In genomic region chr7:151060416-151061234, GRCh38 we compare ENCODE assay signal across 8 cellular contexts. TPM values are rescaled to one million over a fixed set of nuclear protein-coding genes. Genes with fewer than 3 reads are reported as not detected.
DNase-seq lines count a peak whose midpoint lies in the region; ATAC-seq and TF ChIP-seq lines count a peak whose summit lies in the region.

No MANE protein-coding gene starts in this region.

- DNase-seq in HCEC 1CT (peak; percentile 37), WTC11 (ENCODE audit: low spot score) (no peak), fibroblast of pulmonary artery (ENCODE audit: low read depth) (peak; percentile 64), osteocyte (ENCODE audit: extremely low spot score, unreplicated experiment) (no peak), HuH-7.5 (ENCODE audit: low spot score) (no peak)

- peak overlapping the region; percentile 83 for H3K4me3 Mint-ChIP-seq in WTC11
- H3K4me3 Mint-ChIP-seq in osteocyte (ENCODE audit: unreplicated experiment) = peak overlapping the region; percentile 89

- H3K4me3 ChIP-seq in fibroblast of pulmonary artery (replicated peaks; ENCODE audit: low read depth, low read length) = peak overlapping the region; percentile 83

- H3K4me1 Mint-ChIP-seq in WTC11 (peaks cover 43% of the 10 kb centered on the region), osteocyte (ENCODE audit: unreplicated experiment) (peaks cover 51% of the 10 kb centered on the region)

- H3K9me3 Mint-ChIP-seq in WTC11 (no peaks in the 10 kb centered on the region), osteocyte (ENCODE audit: unreplicated experiment) (no peaks in the 10 kb centered on the region)

- TF ChIP-seq CTCF in C4-2B (conservative IDR thresholded peaks at IDR 0.05) (no peak), WTC11 (IDR thresholded peaks at IDR 0.05) (no peak), fibroblast of pulmonary artery (IDR thresholded peaks at IDR 0.05; ENCODE audit: low read length, missing control alignments) (peak; percentile 9), osteocyte (IDR thresholded peaks at IDR 0.05) (peak; percentile 29)

- H3K27ac Mint-ChIP-seq in WTC11 (no peak overlapping the region), osteocyte (ENCODE audit: unreplicated experiment) (peak overlapping the region; percentile 92)

- CTCF ChIA-PET in WTC11 (lab: Charles Lee) = interaction anchor here (0.5 to 3.5 kb wide), 10 partner anchors 10 to 190 kb away, joined by 3 to 12 read pairs (median 3); partner anchors contain the start of gene FASTK

- peak overlapping the region; percentile 80 for H3K27ac ChIP-seq in C4-2B

- H3K27me3 Mint-ChIP-seq in WTC11 (ENCODE audit: low read depth) (peaks cover 7% of the 10 kb centered on the region), osteocyte (ENCODE audit: unreplicated experiment) (no peaks in the 10 kb centered on the region)

- peaks cover 6% of the 10 kb centered on the region for H3K36me3 Mint-ChIP-seq in WTC11
- peaks cover 5% of the 10 kb centered on the region for H3K36me3 Mint-ChIP-seq in osteocyte (ENCODE audit: unreplicated experiment)

- POLR2A ChIA-PET in WTC11 (lab: Charles Lee) = no interaction called here

- no peak for ATAC-seq in WTC11
- ATAC-seq in GM18511 (IDR thresholded peaks at IDR 0.05; ENCODE audit: unreplicated experiment) = no peak
- ATAC-seq in HG02623 (IDR thresholded peaks at IDR 0.05; ENCODE audit: unreplicated experiment) = no peak

TF ChIP-seq in WTC11, 78 proteins besides CTCF, POLR2A, EP300 and RAD21 (continues in another document):
- TF ChIP-seq ATF6 (CRISPR knock-in tag; IDR thresholded peaks at IDR 0.05) (no peak), ATF2 (CRISPR knock-in tag; IDR thresholded peaks at IDR 0.05; ENCODE audit: borderline replicate concordance, low read depth) (no peak), SOX15 (CRISPR knock-in tag; IDR thresholded peaks at IDR 0.05) (no peak), ZNF425 (CRISPR knock-in tag; conservative IDR thresholded peaks at IDR 0.05) (no peak), ZNF121 (CRISPR knock-in tag; IDR thresholded peaks at IDR 0.05) (no peak), PREB (CRISPR knock-in tag; IDR thresholded peaks at IDR 0.05; ENCODE audit: borderline replicate concordance) (no peak), RELA (CRISPR knock-in tag; IDR thresholded peaks at IDR 0.05; ENCODE audit: borderline replicate concordance) (no peak), ARID4B (CRISPR knock-in tag; IDR thresholded peaks at IDR 0.05; ENCODE audit: borderline replicate concordance) (no peak)

RNA-seq across cellular contexts. Expression of gene SLC4A2, which starts 1.2 kb away (rescaled TPM):
- total RNA-seq in WTC11 (2021) (131 to 164 TPM (median 131 TPM) in 3 replicates), osteocyte (289 and 297 TPM in 2 replicates)

RNA-seq across cellular contexts. Expression of gene CDK5, which starts 2.9 kb away (rescaled TPM):
- 23.6 to 27.8 TPM (median 24.5 TPM) in 3 replicates for total RNA-seq in WTC11 (2021)
- total RNA-seq in osteocyte = 18.8 and 23.7 TPM in 2 replicates

RNA-seq across cellular contexts. Expression of gene ASIC3, which starts 12.3 kb away (rescaled TPM):
- 3.4 to 5.5 TPM (median 5.2 TPM) in 3 replicates for total RNA-seq in WTC11 (2021)
- 3.6 and 5.8 TPM in 2 replicates for total RNA-seq in osteocyte

RNA-seq across cellular contexts. Expression of gene FASTK, which starts 20.0 kb away (rescaled TPM):
- total RNA-seq in WTC11 (2021) (62.1 to 70.2 TPM (median 67.7 TPM) in 3 replicates), osteocyte (101 and 104 TPM in 2 replicates)

RNA-seq across cellular contexts. Expression of gene TMUB1, which starts 22.7 kb away (rescaled TPM):
- total RNA-seq in WTC11 (2021) = 61.3 to 72.8 TPM (median 62.5 TPM) in 3 replicates
- total RNA-seq in osteocyte = 26.1 and 30.0 TPM in 2 replicates

Comparison
In these comparisons a context has a peak if more than half of its experiments do, and no peak if none do; other contexts are left out.
1. CTCF ChIP-seq: peak in fibroblast of pulmonary artery (single experiment) and osteocyte (single experiment); none in C4-2B (single experiment) and WTC11 (single experiment).
2. DNase-seq: peak in HCEC 1CT (single experiment) and fibroblast of pulmonary artery (single experiment); none in WTC11 (single experiment), osteocyte (single experiment) and HuH-7.5 (single experiment).